1 cellular context compared by ENCODE assay signal in genomic region chr21:45430521-45431501, GRCh38.
TF ChIP-seq lines count a peak whose summit lies in the region.

No MANE protein-coding gene starts in this region.

TF ChIP-seq in HepG2, 621 proteins besides CTCF, POLR2A, EP300 and RAD21 (continued from another document and continues in another):
- TF ChIP-seq KIAA2018 (CRISPR knock-in tag; IDR thresholded peaks at IDR 0.05; ENCODE audit: borderline replicate concordance): no peak
- TF ChIP-seq GLI4 (CRISPR knock-in tag; IDR thresholded peaks at IDR 0.05; ENCODE audit: borderline replicate concordance): 0 out of 2 replicates have a peak, but pooled peaks have one; percentile 74
- no peak for TF ChIP-seq BHLHE40 (IDR thresholded peaks at IDR 0.05; ENCODE audit: low read length)
- TF ChIP-seq, protein P1, sequence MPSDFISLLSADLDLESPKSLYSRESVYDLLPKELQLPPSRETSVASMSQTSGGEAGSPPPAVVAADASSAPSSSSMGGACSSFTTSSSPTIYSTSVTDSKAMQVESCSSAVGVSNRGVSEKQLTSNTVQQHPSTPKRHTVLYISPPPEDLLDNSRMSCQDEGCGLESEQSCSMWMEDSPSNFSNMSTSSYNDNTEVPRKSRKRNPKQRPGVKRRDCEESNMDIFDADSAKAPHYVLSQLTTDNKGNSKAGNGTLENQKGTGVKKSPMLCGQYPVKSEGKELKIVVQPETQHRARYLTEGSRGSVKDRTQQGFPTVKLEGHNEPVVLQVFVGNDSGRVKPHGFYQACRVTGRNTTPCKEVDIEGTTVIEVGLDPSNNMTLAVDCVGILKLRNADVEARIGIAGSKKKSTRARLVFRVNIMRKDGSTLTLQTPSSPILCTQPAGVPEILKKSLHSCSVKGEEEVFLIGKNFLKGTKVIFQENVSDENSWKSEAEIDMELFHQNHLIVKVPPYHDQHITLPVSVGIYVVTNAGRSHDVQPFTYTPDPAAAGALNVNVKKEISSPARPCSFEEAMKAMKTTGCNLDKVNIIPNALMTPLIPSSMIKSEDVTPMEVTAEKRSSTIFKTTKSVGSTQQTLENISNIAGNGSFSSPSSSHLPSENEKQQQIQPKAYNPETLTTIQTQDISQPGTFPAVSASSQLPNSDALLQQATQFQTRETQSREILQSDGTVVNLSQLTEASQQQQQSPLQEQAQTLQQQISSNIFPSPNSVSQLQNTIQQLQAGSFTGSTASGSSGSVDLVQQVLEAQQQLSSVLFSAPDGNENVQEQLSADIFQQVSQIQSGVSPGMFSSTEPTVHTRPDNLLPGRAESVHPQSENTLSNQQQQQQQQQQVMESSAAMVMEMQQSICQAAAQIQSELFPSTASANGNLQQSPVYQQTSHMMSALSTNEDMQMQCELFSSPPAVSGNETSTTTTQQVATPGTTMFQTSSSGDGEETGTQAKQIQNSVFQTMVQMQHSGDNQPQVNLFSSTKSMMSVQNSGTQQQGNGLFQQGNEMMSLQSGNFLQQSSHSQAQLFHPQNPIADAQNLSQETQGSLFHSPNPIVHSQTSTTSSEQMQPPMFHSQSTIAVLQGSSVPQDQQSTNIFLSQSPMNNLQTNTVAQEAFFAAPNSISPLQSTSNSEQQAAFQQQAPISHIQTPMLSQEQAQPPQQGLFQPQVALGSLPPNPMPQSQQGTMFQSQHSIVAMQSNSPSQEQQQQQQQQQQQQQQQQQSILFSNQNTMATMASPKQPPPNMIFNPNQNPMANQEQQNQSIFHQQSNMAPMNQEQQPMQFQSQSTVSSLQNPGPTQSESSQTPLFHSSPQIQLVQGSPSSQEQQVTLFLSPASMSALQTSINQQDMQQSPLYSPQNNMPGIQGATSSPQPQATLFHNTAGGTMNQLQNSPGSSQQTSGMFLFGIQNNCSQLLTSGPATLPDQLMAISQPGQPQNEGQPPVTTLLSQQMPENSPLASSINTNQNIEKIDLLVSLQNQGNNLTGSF (CRISPR knock-in tag; IDR thresholded peaks at IDR 0.05): no peak
- TF ChIP-seq, protein P2, sequence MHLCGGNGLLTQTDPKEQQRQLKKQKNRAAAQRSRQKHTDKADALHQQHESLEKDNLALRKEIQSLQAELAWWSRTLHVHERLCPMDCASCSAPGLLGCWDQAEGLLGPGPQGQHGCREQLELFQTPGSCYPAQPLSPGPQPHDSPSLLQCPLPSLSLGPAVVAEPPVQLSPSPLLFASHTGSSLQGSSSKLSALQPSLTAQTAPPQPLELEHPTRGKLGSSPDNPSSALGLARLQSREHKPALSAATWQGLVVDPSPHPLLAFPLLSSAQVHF (CRISPR knock-in tag; IDR thresholded peaks at IDR 0.05): no peak
- TF ChIP-seq, protein P3, sequence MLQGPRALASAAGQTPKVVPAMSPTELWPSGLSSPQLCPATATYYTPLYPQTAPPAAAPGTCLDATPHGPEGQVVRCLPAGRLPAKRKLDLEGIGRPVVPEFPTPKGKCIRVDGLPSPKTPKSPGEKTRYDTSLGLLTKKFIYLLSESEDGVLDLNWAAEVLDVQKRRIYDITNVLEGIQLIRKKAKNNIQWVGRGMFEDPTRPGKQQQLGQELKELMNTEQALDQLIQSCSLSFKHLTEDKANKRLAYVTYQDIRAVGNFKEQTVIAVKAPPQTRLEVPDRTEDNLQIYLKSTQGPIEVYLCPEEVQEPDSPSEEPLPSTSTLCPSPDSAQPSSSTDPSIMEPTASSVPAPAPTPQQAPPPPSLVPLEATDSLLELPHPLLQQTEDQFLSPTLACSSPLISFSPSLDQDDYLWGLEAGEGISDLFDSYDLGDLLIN (CRISPR knock-in tag; IDR thresholded peaks at IDR 0.05; ENCODE audit: borderline replicate concordance): no peak
- TF ChIP-seq SMAD9 (CRISPR knock-in tag; IDR thresholded peaks at IDR 0.05): no peak
- 0 out of 2 replicates have a peak, but pooled peaks have one; percentile 61 for TF ChIP-seq ZNF891 (CRISPR knock-in tag; IDR thresholded peaks at IDR 0.05)
- no peak for TF ChIP-seq ZNF431 (CRISPR knock-in tag; IDR thresholded peaks at IDR 0.05; ENCODE audit: borderline replicate concordance, low read depth)
- TF ChIP-seq, protein P4, sequence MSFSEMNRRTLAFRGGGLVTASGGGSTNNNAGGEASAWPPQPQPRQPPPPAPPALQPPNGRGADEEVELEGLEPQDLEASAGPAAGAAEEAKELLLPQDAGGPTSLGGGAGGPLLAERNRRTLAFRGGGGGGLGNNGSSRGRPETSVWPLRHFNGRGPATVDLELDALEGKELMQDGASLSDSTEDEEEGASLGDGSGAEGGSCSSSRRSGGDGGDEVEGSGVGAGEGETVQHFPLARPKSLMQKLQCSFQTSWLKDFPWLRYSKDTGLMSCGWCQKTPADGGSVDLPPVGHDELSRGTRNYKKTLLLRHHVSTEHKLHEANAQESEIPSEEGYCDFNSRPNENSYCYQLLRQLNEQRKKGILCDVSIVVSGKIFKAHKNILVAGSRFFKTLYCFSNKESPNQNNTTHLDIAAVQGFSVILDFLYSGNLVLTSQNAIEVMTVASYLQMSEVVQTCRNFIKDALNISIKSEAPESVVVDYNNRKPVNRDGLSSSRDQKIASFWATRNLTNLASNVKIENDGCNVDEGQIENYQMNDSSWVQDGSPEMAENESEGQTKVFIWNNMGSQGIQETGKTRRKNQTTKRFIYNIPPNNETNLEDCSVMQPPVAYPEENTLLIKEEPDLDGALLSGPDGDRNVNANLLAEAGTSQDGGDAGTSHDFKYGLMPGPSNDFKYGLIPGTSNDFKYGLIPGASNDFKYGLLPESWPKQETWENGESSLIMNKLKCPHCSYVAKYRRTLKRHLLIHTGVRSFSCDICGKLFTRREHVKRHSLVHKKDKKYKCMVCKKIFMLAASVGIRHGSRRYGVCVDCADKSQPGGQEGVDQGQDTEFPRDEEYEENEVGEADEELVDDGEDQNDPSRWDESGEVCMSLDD (CRISPR knock-in tag; IDR thresholded peaks at IDR 0.05; ENCODE audit: borderline replicate concordance): peak; percentile 80; the same call in 1 of the 2 replicates
- TF ChIP-seq SMARCE1 (IDR thresholded peaks at IDR 0.05; ENCODE audit: borderline replicate concordance): no peak
- 0 out of 2 replicates have a peak, but pooled peaks have one; percentile 29 for TF ChIP-seq KAT8 (CRISPR knock-in tag; IDR thresholded peaks at IDR 0.05)
- 0 out of 2 replicates have a peak, but pooled peaks have one; percentile 67 for TF ChIP-seq ZNF816 (CRISPR knock-in tag; IDR thresholded peaks at IDR 0.05; ENCODE audit: borderline replicate concordance)
- TF ChIP-seq ZNF720 (CRISPR knock-in tag; IDR thresholded peaks at IDR 0.05): no peak
- TF ChIP-seq CBX5 (CRISPR knock-in tag; IDR thresholded peaks at IDR 0.05; ENCODE audit: borderline replicate concordance): peak; percentile 62; the same call in 1 of the 2 replicates
- TF ChIP-seq ZNF704 (CRISPR knock-in tag; IDR thresholded peaks at IDR 0.05; ENCODE audit: borderline replicate concordance): no peak
- no peak for TF ChIP-seq REXO4 (CRISPR knock-in tag; IDR thresholded peaks at IDR 0.05; ENCODE audit: borderline replicate concordance)
- no peak for TF ChIP-seq ATM (IDR thresholded peaks at IDR 0.05; ENCODE audit: borderline replicate concordance)
- TF ChIP-seq ZNF703 (CRISPR knock-in tag; IDR thresholded peaks at IDR 0.05; ENCODE audit: borderline replicate concordance): 0 out of 2 replicates have a peak, but pooled peaks have one; percentile 32
- TF ChIP-seq ISL2 (CRISPR knock-in tag; IDR thresholded peaks at IDR 0.05): peak; percentile 81
- no peak for TF ChIP-seq ATF7 (IDR thresholded peaks at IDR 0.05)
- TF ChIP-seq ATF7 (CRISPR knock-in tag; IDR thresholded peaks at IDR 0.05): peak; percentile 82
- TF ChIP-seq, protein P5, sequence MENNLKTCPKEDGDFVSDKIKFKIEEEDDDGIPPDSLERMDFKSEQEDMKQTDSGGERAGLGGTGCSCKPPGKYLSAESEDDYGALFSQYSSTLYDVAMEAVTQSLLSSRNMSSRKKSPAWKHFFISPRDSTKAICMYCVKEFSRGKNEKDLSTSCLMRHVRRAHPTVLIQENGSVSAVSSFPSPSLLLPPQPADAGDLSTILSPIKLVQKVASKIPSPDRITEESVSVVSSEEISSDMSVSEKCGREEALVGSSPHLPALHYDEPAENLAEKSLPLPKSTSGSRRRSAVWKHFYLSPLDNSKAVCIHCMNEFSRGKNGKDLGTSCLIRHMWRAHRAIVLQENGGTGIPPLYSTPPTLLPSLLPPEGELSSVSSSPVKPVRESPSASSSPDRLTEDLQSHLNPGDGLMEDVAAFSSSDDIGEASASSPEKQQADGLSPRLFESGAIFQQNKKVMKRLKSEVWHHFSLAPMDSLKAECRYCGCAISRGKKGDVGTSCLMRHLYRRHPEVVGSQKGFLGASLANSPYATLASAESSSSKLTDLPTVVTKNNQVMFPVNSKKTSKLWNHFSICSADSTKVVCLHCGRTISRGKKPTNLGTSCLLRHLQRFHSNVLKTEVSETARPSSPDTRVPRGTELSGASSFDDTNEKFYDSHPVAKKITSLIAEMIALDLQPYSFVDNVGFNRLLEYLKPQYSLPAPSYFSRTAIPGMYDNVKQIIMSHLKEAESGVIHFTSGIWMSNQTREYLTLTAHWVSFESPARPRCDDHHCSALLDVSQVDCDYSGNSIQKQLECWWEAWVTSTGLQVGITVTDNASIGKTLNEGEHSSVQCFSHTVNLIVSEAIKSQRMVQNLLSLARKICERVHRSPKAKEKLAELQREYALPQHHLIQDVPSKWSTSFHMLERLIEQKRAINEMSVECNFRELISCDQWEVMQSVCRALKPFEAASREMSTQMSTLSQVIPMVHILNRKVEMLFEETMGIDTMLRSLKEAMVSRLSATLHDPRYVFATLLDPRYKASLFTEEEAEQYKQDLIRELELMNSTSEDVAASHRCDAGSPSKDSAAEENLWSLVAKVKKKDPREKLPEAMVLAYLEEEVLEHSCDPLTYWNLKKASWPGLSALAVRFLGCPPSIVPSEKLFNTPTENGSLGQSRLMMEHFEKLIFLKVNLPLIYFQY (CRISPR knock-in tag; IDR thresholded peaks at IDR 0.05; ENCODE audit: borderline replicate concordance): peak; percentile 95
- TF ChIP-seq CCAR2 (optimal IDR thresholded peaks at IDR 0.05; ENCODE audit: low read depth, low read length): no peak
- peak; percentile 60 for TF ChIP-seq ZFY (CRISPR knock-in tag; IDR thresholded peaks at IDR 0.05)
- TF ChIP-seq ZNF772 (CRISPR knock-in tag; IDR thresholded peaks at IDR 0.05): no peak
- no peak for TF ChIP-seq ZNF496 (CRISPR knock-in tag; IDR thresholded peaks at IDR 0.05; ENCODE audit: insufficient replicate concordance)
- peak; percentile 71 for TF ChIP-seq NR2C2 (CRISPR knock-in tag; IDR thresholded peaks at IDR 0.05; ENCODE audit: borderline replicate concordance)
- peak; percentile 68; the same call in 1 of the 2 replicates for TF ChIP-seq ZNF614 (CRISPR knock-in tag; IDR thresholded peaks at IDR 0.05; ENCODE audit: borderline replicate concordance)
- TF ChIP-seq, protein P6, sequence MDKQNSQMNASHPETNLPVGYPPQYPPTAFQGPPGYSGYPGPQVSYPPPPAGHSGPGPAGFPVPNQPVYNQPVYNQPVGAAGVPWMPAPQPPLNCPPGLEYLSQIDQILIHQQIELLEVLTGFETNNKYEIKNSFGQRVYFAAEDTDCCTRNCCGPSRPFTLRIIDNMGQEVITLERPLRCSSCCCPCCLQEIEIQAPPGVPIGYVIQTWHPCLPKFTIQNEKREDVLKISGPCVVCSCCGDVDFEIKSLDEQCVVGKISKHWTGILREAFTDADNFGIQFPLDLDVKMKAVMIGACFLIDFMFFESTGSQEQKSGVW (CRISPR knock-in tag; IDR thresholded peaks at IDR 0.05; ENCODE audit: borderline replicate concordance): no peak
- no peak for TF ChIP-seq ZNF570 (CRISPR knock-in tag; IDR thresholded peaks at IDR 0.05; ENCODE audit: borderline replicate concordance)
